ENCODE assay signal across 8 cellular contexts in genomic region chr11:2401436-2401984, GRCh38. TPM values are rescaled to one million over a fixed set of nuclear protein-coding genes. Genes with fewer than 3 reads are reported as not detected.
A peak's percentile ranks its signal among the peaks of the same experiment; 100 is the strongest.
DNase-seq lines count a peak whose midpoint lies in the region; ATAC-seq and TF ChIP-seq lines count a peak whose summit lies in the region.

No MANE protein-coding gene starts in this region.

- peak overlapping the region; percentile 89 for H3K4me3 ChIP-seq in GM23248
- peak overlapping the region; percentile 95 for H3K4me3 ChIP-seq in SK-N-MC
- H3K4me3 ChIP-seq in fibroblast of mammary gland (ENCODE audit: control insufficient read depth, low read depth, low read length), result peak overlapping the region; percentile 99
- H3K4me3 ChIP-seq in gastrocnemius medialis, result peak overlapping the region; percentile 79 to 100 (median 90)

- H3K4me1 ChIP-seq in GM23248 (ENCODE audit: insufficient read depth), result peaks cover 20% of the 10 kb centered on the region
- H3K4me1 ChIP-seq in gastrocnemius medialis, result peaks cover 22 to 26% of the 10 kb centered on the region in 2 donors

- DNase-seq in GM23248 (no peak), SK-N-MC (ENCODE audit: low read depth, low spot score) (no peak), fibroblast of mammary gland (ENCODE audit: low read depth) (no peak), gastrocnemius medialis (no peak), GDM1 (lab: John Stamatoyannopoulos, UW) (no peak)
- no peak for DNase-seq in central memory CD4-positive, alpha-beta T cell

- no peak for ATAC-seq in gastrocnemius medialis
- no peak for ATAC-seq in HG03280 (IDR thresholded peaks at IDR 0.05; ENCODE audit: unreplicated experiment)
- ATAC-seq in GM19351 (IDR thresholded peaks at IDR 0.05; ENCODE audit: unreplicated experiment), result no peak

- no peaks in the 10 kb centered on the region for H3K27me3 ChIP-seq in GM23248 (replicated peaks; ENCODE audit: insufficient read depth)
- no peaks in the 10 kb centered on the region for H3K27me3 ChIP-seq in gastrocnemius medialis

- TF ChIP-seq CTCF in fibroblast of mammary gland (conservative IDR thresholded peaks at IDR 0.05; ENCODE audit: control insufficient read depth, insufficient read depth, low read depth, low read length), result peak; percentile 4
- no peak for TF ChIP-seq CTCF in gastrocnemius medialis (IDR thresholded peaks at IDR 0.05 in 4 of 5, conservative IDR thresholded peaks at IDR 0.05 in 1 of 5)

- H2AFZ ChIP-seq in GM23248, result no peak overlapping the region

- H3K79me2 ChIP-seq in GM23248 (ENCODE audit: insufficient read depth), result peaks cover 51% of the 10 kb centered on the region

- H3K27ac ChIP-seq in GM23248 (peak overlapping the region; percentile 72), SK-N-MC (no peak overlapping the region), gastrocnemius medialis (peak overlapping the region; percentile 90 to 97 (median 94))

- TF ChIP-seq POLR2A in gastrocnemius medialis (IDR thresholded peaks at IDR 0.05), result no peak

- H3K36me3 ChIP-seq in GM23248 (ENCODE audit: low read depth) (peaks cover 10% of the 10 kb centered on the region; the same call in 1 of the 2 replicates), SK-N-MC (ENCODE audit: insufficient read depth, low read length) (no peaks in the 10 kb centered on the region; the same call in 1 of the 2 replicates), gastrocnemius medialis (peaks cover 0 to 30% of the 10 kb centered on the region in 2 donors)

- no peaks in the 10 kb centered on the region for H4K20me1 ChIP-seq in GM23248 (ENCODE audit: insufficient read depth)

- in situ Hi-C loops in GM23248 (cut with MboI), result no loop called here
- in situ Hi-C loops in gastrocnemius medialis (cut with MboI; ENCODE audit: low sequenced_read_pairs in 4 of 4), result loop anchor here in 2 of 4 donors (25.0 kb wide), 1 partner anchor 214 kb away; no protein-coding TSS in a partner anchor

- H3K9me3 ChIP-seq in GM23248 (ENCODE audit: low read depth) (no peaks in the 10 kb centered on the region), SK-N-MC (ENCODE audit: low read depth, low read length) (no peaks in the 10 kb centered on the region), gastrocnemius medialis (no peaks in the 10 kb centered on the region)

- no peaks in the 10 kb centered on the region for H3K9me2 ChIP-seq in GM23248 (ENCODE audit: insufficient read depth)

- intact Hi-C loops in gastrocnemius medialis (cut with DNase I; ENCODE audit: low total_unique reads), result loop anchor here (5.0 kb wide), 1 partner anchor 1889 kb away; no protein-coding TSS in a partner anchor

- peaks cover 24% of the 10 kb centered on the region for H3F3A ChIP-seq in GM23248 (ENCODE audit: insufficient read depth)

- WGBS in GM23248 (ENCODE audit: low coverage in 1 of 2, low lambda C conversion rate in 2 of 2, missing lambda C conversion rate in 2 of 2), 2 experiments, result 18 to 20% methylated on average over 12 of the region's 12 CpGs

- peak overlapping the region; percentile 93 for H3K9ac ChIP-seq in GM23248
- H3K9ac ChIP-seq in SK-N-MC (ENCODE audit: insufficient read length), result peak overlapping the region; percentile 96

- H3K4me2 ChIP-seq in GM23248 (ENCODE audit: unreplicated experiment), result peak overlapping the region; percentile 97

RNA-seq across cellular contexts. Expression of gene TSSC4, which starts 1.0 kb away (rescaled TPM):
- 44.4 and 50.3 TPM in 2 replicates for total RNA-seq in GM23248 (2014; rRNA removed; shearing (Covaris generic))
- 61.8 and 69.8 TPM in 2 replicates for polyA plus RNA-seq in GM23248 (2016; fragmentation: Nextera tagmentation; extraction: Ambion mirVana)
- total RNA-seq in gastrocnemius medialis, result 10 to 100 TPM; 53.4 to 92.5 (median 76.8) TPM

RNA-seq across cellular contexts. Expression of gene CD81, which starts 24.4 kb away (rescaled TPM):
- total RNA-seq in GM23248 (2014; rRNA removed; shearing (Covaris generic)), result 363 and 434 TPM in 2 replicates
- 66.8 and 67.6 TPM in 2 replicates for polyA plus RNA-seq in GM23248 (2016; fragmentation: Nextera tagmentation; extraction: Ambion mirVana)
- total RNA-seq in gastrocnemius medialis, result 10 to 100 TPM; 54.5 to 87.0 (median 66.8) TPM

RNA-seq across cellular contexts. Expression of gene TRPM5, which starts 42.8 kb away (rescaled TPM):
- not detected in 2 replicates for total RNA-seq in GM23248 (2014; rRNA removed; shearing (Covaris generic))
- polyA plus RNA-seq in GM23248 (2016; fragmentation: Nextera tagmentation; extraction: Ambion mirVana), result not detected in 2 replicates
- not detected for total RNA-seq in gastrocnemius medialis

RNA-seq across cellular contexts. Expression of gene KCNQ1, which starts 43.3 kb away (rescaled TPM):
- not detected in 2 replicates for total RNA-seq in GM23248 (2014; rRNA removed; shearing (Covaris generic))
- polyA plus RNA-seq in GM23248 (2016; fragmentation: Nextera tagmentation; extraction: Ambion mirVana), result not detected in 2 replicates
- under 1 TPM; 0.15 to 1.00 (median 0.67) TPM for total RNA-seq in gastrocnemius medialis
